ENCODE assay signal across 1 cellular context in the genomic region with DNA sequence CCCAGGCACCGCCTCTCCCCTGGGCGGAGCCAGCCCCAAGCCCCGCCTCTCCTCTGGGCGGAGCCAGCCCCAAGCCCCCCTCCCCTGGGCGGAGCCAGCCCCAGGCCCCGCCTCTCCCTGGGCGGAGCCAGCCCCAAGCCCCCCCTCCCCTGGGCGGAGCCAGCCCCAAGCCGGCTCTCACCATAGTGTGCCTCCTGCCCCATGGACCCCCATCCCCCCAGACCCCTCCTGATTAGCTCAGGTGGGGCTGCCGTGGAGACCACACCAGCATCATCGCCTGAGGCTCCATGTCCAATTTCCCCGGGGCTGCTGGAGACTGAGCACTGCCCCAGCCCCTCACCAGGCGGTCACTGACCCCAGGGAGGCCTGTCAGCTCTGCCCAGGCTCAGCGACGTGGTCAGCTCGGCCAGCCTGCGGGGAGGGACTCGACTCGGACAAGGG.
TF ChIP-seq lines count a peak whose summit lies in the region.

No MANE protein-coding gene starts in this region.

TF ChIP-seq in GM23338, 12 proteins besides CTCF, POLR2A, EP300 and RAD21:
- TF ChIP-seq, protein P1, sequence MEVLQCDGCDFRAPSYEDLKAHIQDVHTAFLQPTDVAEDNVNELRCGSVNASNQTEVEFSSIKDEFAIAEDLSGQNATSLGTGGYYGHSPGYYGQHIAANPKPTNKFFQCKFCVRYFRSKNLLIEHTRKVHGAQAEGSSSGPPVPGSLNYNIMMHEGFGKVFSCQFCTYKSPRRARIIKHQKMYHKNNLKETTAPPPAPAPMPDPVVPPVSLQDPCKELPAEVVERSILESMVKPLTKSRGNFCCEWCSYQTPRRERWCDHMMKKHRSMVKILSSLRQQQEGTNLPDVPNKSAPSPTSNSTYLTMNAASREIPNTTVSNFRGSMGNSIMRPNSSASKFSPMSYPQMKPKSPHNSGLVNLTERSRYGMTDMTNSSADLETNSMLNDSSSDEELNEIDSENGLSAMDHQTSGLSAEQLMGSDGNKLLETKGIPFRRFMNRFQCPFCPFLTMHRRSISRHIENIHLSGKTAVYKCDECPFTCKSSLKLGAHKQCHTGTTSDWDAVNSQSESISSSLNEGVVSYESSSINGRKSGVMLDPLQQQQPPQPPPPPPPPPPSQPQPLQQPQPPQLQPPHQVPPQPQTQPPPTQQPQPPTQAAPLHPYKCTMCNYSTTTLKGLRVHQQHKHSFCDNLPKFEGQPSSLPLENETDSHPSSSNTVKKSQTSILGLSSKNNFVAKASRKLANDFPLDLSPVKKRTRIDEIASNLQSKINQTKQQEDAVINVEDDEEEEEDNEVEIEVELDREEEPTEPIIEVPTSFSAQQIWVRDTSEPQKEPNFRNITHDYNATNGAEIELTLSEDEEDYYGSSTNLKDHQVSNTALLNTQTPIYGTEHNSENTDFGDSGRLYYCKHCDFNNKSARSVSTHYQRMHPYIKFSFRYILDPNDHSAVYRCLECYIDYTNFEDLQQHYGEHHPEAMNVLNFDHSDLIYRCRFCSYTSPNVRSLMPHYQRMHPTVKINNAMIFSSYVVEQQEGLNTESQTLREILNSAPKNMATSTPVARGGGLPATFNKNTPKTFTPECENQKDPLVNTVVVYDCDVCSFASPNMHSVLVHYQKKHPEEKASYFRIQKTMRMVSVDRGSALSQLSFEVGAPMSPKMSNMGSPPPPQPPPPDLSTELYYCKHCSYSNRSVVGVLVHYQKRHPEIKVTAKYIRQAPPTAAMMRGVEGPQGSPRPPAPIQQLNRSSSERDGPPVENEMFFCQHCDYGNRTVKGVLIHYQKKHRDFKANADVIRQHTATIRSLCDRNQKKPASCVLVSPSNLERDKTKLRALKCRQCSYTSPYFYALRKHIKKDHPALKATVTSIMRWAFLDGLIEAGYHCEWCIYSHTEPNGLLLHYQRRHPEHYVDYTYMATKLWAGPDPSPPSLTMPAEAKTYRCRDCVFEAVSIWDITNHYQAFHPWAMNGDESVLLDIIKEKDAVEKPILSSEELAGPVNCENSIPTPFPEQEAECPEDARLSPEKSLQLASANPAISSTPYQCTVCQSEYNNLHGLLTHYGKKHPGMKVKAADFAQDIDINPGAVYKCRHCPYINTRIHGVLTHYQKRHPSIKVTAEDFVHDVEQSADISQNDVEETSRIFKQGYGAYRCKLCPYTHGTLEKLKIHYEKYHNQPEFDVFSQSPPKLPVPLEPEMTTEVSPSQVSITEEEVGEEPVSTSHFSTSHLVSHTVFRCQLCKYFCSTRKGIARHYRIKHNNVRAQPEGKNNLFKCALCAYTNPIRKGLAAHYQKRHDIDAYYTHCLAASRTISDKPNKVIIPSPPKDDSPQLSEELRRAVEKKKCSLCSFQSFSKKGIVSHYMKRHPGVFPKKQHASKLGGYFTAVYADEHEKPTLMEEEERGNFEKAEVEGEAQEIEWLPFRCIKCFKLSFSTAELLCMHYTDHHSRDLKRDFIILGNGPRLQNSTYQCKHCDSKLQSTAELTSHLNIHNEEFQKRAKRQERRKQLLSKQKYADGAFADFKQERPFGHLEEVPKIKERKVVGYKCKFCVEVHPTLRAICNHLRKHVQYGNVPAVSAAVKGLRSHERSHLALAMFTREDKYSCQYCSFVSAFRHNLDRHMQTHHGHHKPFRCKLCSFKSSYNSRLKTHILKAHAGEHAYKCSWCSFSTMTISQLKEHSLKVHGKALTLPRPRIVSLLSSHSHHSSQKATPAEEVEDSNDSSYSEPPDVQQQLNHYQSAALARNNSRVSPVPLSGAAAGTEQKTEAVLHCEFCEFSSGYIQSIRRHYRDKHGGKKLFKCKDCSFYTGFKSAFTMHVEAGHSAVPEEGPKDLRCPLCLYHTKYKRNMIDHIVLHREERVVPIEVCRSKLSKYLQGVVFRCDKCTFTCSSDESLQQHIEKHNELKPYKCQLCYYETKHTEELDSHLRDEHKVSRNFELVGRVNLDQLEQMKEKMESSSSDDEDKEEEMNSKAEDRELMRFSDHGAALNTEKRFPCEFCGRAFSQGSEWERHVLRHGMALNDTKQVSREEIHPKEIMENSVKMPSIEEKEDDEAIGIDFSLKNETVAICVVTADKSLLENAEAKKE (CRISPR knock-in tag; IDR thresholded peaks at IDR 0.05), result no peak
- no peak for TF ChIP-seq EZH2phosphoT487 (IDR thresholded peaks at IDR 0.05; ENCODE audit: unreplicated experiment)
- no peak for TF ChIP-seq JUNB (IDR thresholded peaks at IDR 0.05; ENCODE audit: unreplicated experiment)
- TF ChIP-seq, protein P2, sequence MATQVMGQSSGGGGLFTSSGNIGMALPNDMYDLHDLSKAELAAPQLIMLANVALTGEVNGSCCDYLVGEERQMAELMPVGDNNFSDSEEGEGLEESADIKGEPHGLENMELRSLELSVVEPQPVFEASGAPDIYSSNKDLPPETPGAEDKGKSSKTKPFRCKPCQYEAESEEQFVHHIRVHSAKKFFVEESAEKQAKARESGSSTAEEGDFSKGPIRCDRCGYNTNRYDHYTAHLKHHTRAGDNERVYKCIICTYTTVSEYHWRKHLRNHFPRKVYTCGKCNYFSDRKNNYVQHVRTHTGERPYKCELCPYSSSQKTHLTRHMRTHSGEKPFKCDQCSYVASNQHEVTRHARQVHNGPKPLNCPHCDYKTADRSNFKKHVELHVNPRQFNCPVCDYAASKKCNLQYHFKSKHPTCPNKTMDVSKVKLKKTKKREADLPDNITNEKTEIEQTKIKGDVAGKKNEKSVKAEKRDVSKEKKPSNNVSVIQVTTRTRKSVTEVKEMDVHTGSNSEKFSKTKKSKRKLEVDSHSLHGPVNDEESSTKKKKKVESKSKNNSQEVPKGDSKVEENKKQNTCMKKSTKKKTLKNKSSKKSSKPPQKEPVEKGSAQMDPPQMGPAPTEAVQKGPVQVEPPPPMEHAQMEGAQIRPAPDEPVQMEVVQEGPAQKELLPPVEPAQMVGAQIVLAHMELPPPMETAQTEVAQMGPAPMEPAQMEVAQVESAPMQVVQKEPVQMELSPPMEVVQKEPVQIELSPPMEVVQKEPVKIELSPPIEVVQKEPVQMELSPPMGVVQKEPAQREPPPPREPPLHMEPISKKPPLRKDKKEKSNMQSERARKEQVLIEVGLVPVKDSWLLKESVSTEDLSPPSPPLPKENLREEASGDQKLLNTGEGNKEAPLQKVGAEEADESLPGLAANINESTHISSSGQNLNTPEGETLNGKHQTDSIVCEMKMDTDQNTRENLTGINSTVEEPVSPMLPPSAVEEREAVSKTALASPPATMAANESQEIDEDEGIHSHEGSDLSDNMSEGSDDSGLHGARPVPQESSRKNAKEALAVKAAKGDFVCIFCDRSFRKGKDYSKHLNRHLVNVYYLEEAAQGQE (IDR thresholded peaks at IDR 0.05; ENCODE audit: unreplicated experiment), result no peak
- no peak for TF ChIP-seq POLR2AphosphoS5 (IDR thresholded peaks at IDR 0.05; ENCODE audit: low read depth)
- TF ChIP-seq, protein P3, sequence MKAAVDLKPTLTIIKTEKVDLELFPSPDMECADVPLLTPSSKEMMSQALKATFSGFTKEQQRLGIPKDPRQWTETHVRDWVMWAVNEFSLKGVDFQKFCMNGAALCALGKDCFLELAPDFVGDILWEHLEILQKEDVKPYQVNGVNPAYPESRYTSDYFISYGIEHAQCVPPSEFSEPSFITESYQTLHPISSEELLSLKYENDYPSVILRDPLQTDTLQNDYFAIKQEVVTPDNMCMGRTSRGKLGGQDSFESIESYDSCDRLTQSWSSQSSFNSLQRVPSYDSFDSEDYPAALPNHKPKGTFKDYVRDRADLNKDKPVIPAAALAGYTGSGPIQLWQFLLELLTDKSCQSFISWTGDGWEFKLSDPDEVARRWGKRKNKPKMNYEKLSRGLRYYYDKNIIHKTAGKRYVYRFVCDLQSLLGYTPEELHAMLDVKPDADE (IDR thresholded peaks at IDR 0.05), result no peak
- no peak for TF ChIP-seq NANOG (IDR thresholded peaks at IDR 0.05; ENCODE audit: borderline replicate concordance)
- no peak for TF ChIP-seq ZNF331 (CRISPR knock-in tag; IDR thresholded peaks at IDR 0.05; ENCODE audit: low read depth)
- TF ChIP-seq CREB1 (CRISPR knock-in tag; IDR thresholded peaks at IDR 0.05; ENCODE audit: low read depth), result no peak
- no peak for TF ChIP-seq ZNF114 (CRISPR knock-in tag; IDR thresholded peaks at IDR 0.05)
- TF ChIP-seq STAT1 (IDR thresholded peaks at IDR 0.05; ENCODE audit: unreplicated experiment), result no peak
- no peak for TF ChIP-seq EZH2 (IDR thresholded peaks at IDR 0.05; ENCODE audit: low read depth, unreplicated experiment)
